ENCODE assay signal across 24 cellular contexts in genomic region chr1:29870621-29871020, GRCh38.
"Had no signal": no experiment of that assay in that cellular context is flagged by ENCODE, and none has a peak within 500 bp of the region (broad histone marks: within the 10 kb centered on the region; RNA-seq: fewer than 3 reads in every experiment).

No MANE protein-coding gene starts in this region.

- H3K4me3 Mint-ChIP-seq: dendritic cell treated with granulocyte-macrophage colony-stimulating factor and Interleukin-4, amounts not matched to agents 40 ng/mL and 50 ng/mL, for 4 days; effector memory CD8-positive, alpha-beta T cell; endodermal cell; naive thymus-derived CD4-positive, alpha-beta T cell had no signal

- ATAC-seq: effector memory CD8-positive, alpha-beta T cell; esophagus mucosa; gastrocnemius medialis; left lung; left ventricle myocardium superior; lower lobe of right lung; naive thymus-derived CD4-positive, alpha-beta T cell had no signal

- H3K4me1 Mint-ChIP-seq: endodermal cell had no signal

- DNase-seq: colonic mucosa; cortex of kidney; effector CD8-positive, alpha-beta T cell; effector memory CD8-positive, alpha-beta T cell; endodermal cell; erythroblast; esophagus squamous epithelium; foreskin fibroblast; foreskin melanocyte; gastrocnemius medialis; glutamatergic neuron; head of caudate nucleus; heart right ventricle; hippocampal formation; kidney; kidney glomerular epithelial cell; left lung; left ventricle myocardium superior; lower lobe of right lung; mesenchymal stem cell; midbrain; naive thymus-derived CD4-positive, alpha-beta T cell had no signal

- H3K9me3 Mint-ChIP-seq: dendritic cell treated with granulocyte-macrophage colony-stimulating factor and Interleukin-4, amounts not matched to agents 40 ng/mL and 50 ng/mL, for 4 days; effector memory CD8-positive, alpha-beta T cell had no signal

- H3K36me3 Mint-ChIP-seq: naive thymus-derived CD4-positive, alpha-beta T cell had no signal

- H3K27ac Mint-ChIP-seq: dendritic cell treated with granulocyte-macrophage colony-stimulating factor and Interleukin-4, amounts not matched to agents 40 ng/mL and 50 ng/mL, for 4 days; effector memory CD8-positive, alpha-beta T cell; endodermal cell; naive thymus-derived CD4-positive, alpha-beta T cell had no signal
